ENCODE assay signal across 16 cellular contexts in the genomic region with DNA sequence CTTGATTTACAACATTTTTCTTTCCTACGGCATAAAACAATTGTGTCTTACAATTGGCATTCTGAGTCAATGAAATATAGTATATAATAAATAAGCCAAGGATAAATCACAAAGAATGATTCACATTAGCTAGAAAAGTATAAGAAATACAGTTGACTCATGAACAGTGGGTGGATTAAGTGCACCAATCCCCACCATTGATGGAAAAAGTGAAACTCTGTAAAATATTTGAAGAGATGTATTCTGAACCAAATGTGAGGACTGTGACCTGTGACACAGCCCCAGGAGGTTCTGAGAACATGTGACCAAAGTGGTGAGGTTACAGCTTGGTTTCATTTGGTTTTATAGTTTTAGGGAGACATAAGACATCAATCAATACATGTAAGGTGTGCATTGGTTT.
DNase-seq lines count a peak whose midpoint lies in the region; ATAC-seq and TF ChIP-seq lines count a peak whose summit lies in the region.
"Had no signal": no experiment of that assay in that cellular context is flagged by ENCODE, and none has a peak within 500 bp of the region (broad histone marks: within the 10 kb centered on the region; RNA-seq: fewer than 3 reads in every experiment).

No MANE protein-coding gene starts in this region.

- no peaks in the 10 kb centered on the region for H3K9me3 ChIP-seq in adipocyte (ENCODE audit: control insufficient read depth, low read length)
- no peaks in the 10 kb centered on the region for H3K9me3 ChIP-seq in right lobe of liver
- H3K9me3 ChIP-seq: left lung, mucosa of descending colon, suprapubic skin had no signal

- intact Hi-C loops in right lobe of liver (cut with DNase I) = no loop called here

- H3K4me1 Mint-ChIP-seq in activated T-cell treated with anti-CD3 and anti-CD28 coated beads, Interleukin-2, amount 50 U/mL, for 4 hours (ENCODE audit: low read depth) = peaks cover 7% of the 10 kb centered on the region

- no peak overlapping the region for H3K4me3 Mint-ChIP-seq in activated T-cell treated with anti-CD3 and anti-CD28 coated beads, Interleukin-2, amount 50 U/mL, for 4 hours

- no peak for TF ChIP-seq CTCF in right lobe of liver (IDR thresholded peaks at IDR 0.05)

- H3K4me1 ChIP-seq in adipocyte (ENCODE audit: control insufficient read depth, insufficient read depth, low read length) = peaks cover 11% of the 10 kb centered on the region
- H3K4me1 ChIP-seq in right lobe of liver = no peaks in the 10 kb centered on the region
- H3K4me1 ChIP-seq: left lung, suprapubic skin had no signal

- H3K27me3 ChIP-seq in adipocyte (replicated peaks; ENCODE audit: control insufficient read depth, insufficient read depth, low read length) = no peaks in the 10 kb centered on the region
- no peaks in the 10 kb centered on the region for H3K27me3 ChIP-seq in right lobe of liver
- H3K27me3 ChIP-seq: left lung, suprapubic skin had no signal

- no peak overlapping the region for H3K27ac ChIP-seq in right lobe of liver
- H3K27ac ChIP-seq: left lung, suprapubic skin had no signal

- H3K4me3 ChIP-seq in adipocyte (ENCODE audit: low read length) (no peak overlapping the region), right lobe of liver (no peak overlapping the region)
- H3K4me3 ChIP-seq: left lung, mucosa of descending colon, suprapubic skin had no signal

- peaks cover 2% of the 10 kb centered on the region for H3K27me3 Mint-ChIP-seq in activated T-cell treated with anti-CD3 and anti-CD28 coated beads, Interleukin-2, amount 50 U/mL, for 4 hours (ENCODE audit: low read depth)

- H3K36me3 ChIP-seq in adipocyte (ENCODE audit: control insufficient read depth, insufficient read depth, low read length, severe bottlenecking) = no peaks in the 10 kb centered on the region
- H3K36me3 ChIP-seq in right lobe of liver = no peaks in the 10 kb centered on the region
- H3K36me3 ChIP-seq: left lung, suprapubic skin had no signal

- DNase-seq in activated T-cell treated with anti-CD3 and anti-CD28 coated beads, Interleukin-2, amount 50 U/mL, for 4 hours = no peak
- DNase-seq in activated T-cell treated with anti-CD3 and anti-CD28 coated beads for 4 hours = no peak
- DNase-seq in EL = peak; percentile 45
- DNase-seq in adipocyte (ENCODE audit: low read depth) = peak; percentile 36
- peak; percentile 77 for DNase-seq in iris pigment epithelial cell (ENCODE audit: low read depth)
- DNase-seq in right lobe of liver = no peak
- no peak for DNase-seq in DMS 273 (lab: John Stamatoyannopoulos, UW; ENCODE audit: unreplicated experiment)
- DNase-seq: effector memory CD4-positive, alpha-beta T cell; left lung; mucosa of descending colon; NCI-H1417 treated with DMSO at 0.1 percent for 48 hours; NCI-H2171 treated with DMSO at 0.1 percent for 48 hours; NCI-H748 treated with DMSO at 0.1 percent for 48 hours; SW 1271 had no signal

- H3K36me3 Mint-ChIP-seq in activated T-cell treated with anti-CD3 and anti-CD28 coated beads, Interleukin-2, amount 50 U/mL, for 4 hours (ENCODE audit: insufficient read depth) = no peaks in the 10 kb centered on the region

- H3K9ac ChIP-seq in adipocyte (ENCODE audit: low read length) = no peak overlapping the region

- H3K9me3 Mint-ChIP-seq in activated T-cell treated with anti-CD3 and anti-CD28 coated beads, Interleukin-2, amount 50 U/mL, for 4 hours = no peaks in the 10 kb centered on the region

- no peak for TF ChIP-seq POLR2A in right lobe of liver (IDR thresholded peaks at IDR 0.05)

- peak; percentile 95 for ATAC-seq in activated T-cell treated with anti-CD3 and anti-CD28 coated beads, Interleukin-2, amount 50 U/mL, for 4 hours
- no peak for ATAC-seq in right lobe of liver
- ATAC-seq in GM21367 (IDR thresholded peaks at IDR 0.05; ENCODE audit: unreplicated experiment) = no peak
- ATAC-seq: left lung, mucosa of descending colon had no signal

- 81% methylated on average over 1 of the region's 1 CpG for WGBS in right lobe of liver (ENCODE audit: insufficient coverage, low coverage, low lambda C conversion rate, missing lambda C conversion rate)

Comparison
In these comparisons a context has a peak if more than half of its experiments do, and no peak if none do; other contexts are left out.
1. ATAC-seq: peak in activated T-cell treated with anti-CD3 and anti-CD28 coated beads, Interleukin-2, amount 50 U/mL, for 4 hours (2 of 2); none in right lobe of liver (0 of 4) and GM21367 (single experiment).
2. DNase-seq: peak in EL (single experiment), adipocyte (single experiment) and iris pigment epithelial cell (single experiment); none in activated T-cell treated with anti-CD3 and anti-CD28 coated beads, Interleukin-2, amount 50 U/mL, for 4 hours (single experiment), activated T-cell treated with anti-CD3 and anti-CD28 coated beads for 4 hours (single experiment), right lobe of liver (0 of 3) and DMS 273 (single experiment).